Comparison of ENCODE assay signal across 3 cellular contexts in genomic region chr7:116098175-116098574, GRCh38.
TF ChIP-seq lines count a peak whose summit lies in the region.

No MANE protein-coding gene starts in this region.

TF ChIP-seq in HCT116, 20 proteins besides CTCF, POLR2A, EP300 and RAD21 (continued from another document):
- TF ChIP-seq MAX (IDR thresholded peaks at IDR 0.05) (no peak), JUND (IDR thresholded peaks at IDR 0.05) (no peak), FOSL1 (IDR thresholded peaks at IDR 0.05; ENCODE audit: low read depth) (no peak), ZNF274 (IDR thresholded peaks at IDR 0.05; ENCODE audit: low read depth, low read length) (no peak), CEBPB (IDR thresholded peaks at IDR 0.05; ENCODE audit: low read depth) (no peak), TCF7L2 (IDR thresholded peaks at IDR 0.05; ENCODE audit: borderline replicate concordance, extremely low read depth, insufficient read depth, insufficient read length) (no peak), EZH2 (IDR thresholded peaks at IDR 0.05) (no peak), ATF3 (IDR thresholded peaks at IDR 0.05) (no peak), ZFX (IDR thresholded peaks at IDR 0.05) (no peak), EGR1 (IDR thresholded peaks at IDR 0.05; ENCODE audit: low read depth) (no peak), YY1 (IDR thresholded peaks at IDR 0.05; ENCODE audit: extremely low read depth, insufficient replicate concordance, low read depth, low read length) (no peak), ELF1 (IDR thresholded peaks at IDR 0.05; ENCODE audit: borderline replicate concordance, low read depth) (no peak), POLR2AphosphoS5 (IDR thresholded peaks at IDR 0.05; ENCODE audit: low read depth, low read length) (no peak)

TF ChIP-seq in SK-N-SH treated with all-trans-retinoic acid at 6 μM for 48 hours, 23 proteins besides CTCF, POLR2A, EP300 and RAD21 (continued from another document):
- no peak for TF ChIP-seq ZNF8 (CRISPR knock-in tag; IDR thresholded peaks at IDR 0.05)
- no peak for TF ChIP-seq SNAI2 (CRISPR knock-in tag; IDR thresholded peaks at IDR 0.05)
- no peak for TF ChIP-seq POU6F1 (CRISPR knock-in tag; IDR thresholded peaks at IDR 0.05; ENCODE audit: borderline replicate concordance, low read depth)
- TF ChIP-seq ISL1 (CRISPR knock-in tag; IDR thresholded peaks at IDR 0.05) = no peak
- no peak for TF ChIP-seq ZFP3 (CRISPR knock-in tag; IDR thresholded peaks at IDR 0.05)
- TF ChIP-seq ESRRG (CRISPR knock-in tag; IDR thresholded peaks at IDR 0.05) = no peak
- no peak for TF ChIP-seq CSRNP3 (CRISPR knock-in tag; IDR thresholded peaks at IDR 0.05)
- TF ChIP-seq OSR1 (CRISPR knock-in tag; IDR thresholded peaks at IDR 0.05) = no peak
TF ChIP-seq in SK-N-SH treated with all-trans-retinoic acid at 6 μM for 48 hours: peak in this region for 0.

TF ChIP-seq in endothelial cell of umbilical vein, 7 proteins besides CTCF, POLR2A, EP300 and RAD21 (continued from another document):
- TF ChIP-seq EZH2 (IDR thresholded peaks at IDR 0.05; ENCODE audit: borderline replicate concordance, low read depth, low read length, severe bottlenecking) (no peak), MYC (IDR thresholded peaks at IDR 0.05; ENCODE audit: low read depth, low read length) (no peak)
